ENCODE assay signal across 8 cellular contexts in genomic region chr4:16916719-16917337, GRCh38. TPM values are rescaled to one million over a fixed set of nuclear protein-coding genes. Genes with fewer than 3 reads are reported as not detected.
DNase-seq lines count a peak whose midpoint lies in the region; ATAC-seq, FAIRE-seq and TF ChIP-seq lines count a peak whose summit lies in the region.

No MANE protein-coding gene starts in this region.

- H3K27me3 ChIP-seq in endodermal cell (ENCODE audit: control insufficient read depth, insufficient read depth, low read length, poor library complexity, severe bottlenecking) (no peaks in the 10 kb centered on the region), pancreas (no peaks in the 10 kb centered on the region)

- peak; percentile 99 for ATAC-seq in GM18870 (IDR thresholded peaks at IDR 0.05; ENCODE audit: unreplicated experiment)
- peak; percentile 98 for ATAC-seq in HG03066 (IDR thresholded peaks at IDR 0.05; ENCODE audit: low read depth, unreplicated experiment)
- peak in 3 of 4 donors; percentile 70 to 84 (median 82) for ATAC-seq in pancreas

- H3K27ac ChIP-seq in endodermal cell (ENCODE audit: low read depth, low read length) (no peak overlapping the region), pancreas (no peak overlapping the region)

- peak overlapping the region; percentile 36 for H3K27ac Mint-ChIP-seq in endodermal cell

- intact Hi-C loops in pancreas (cut with DNase I): no loop called here

- H3K9me3 Mint-ChIP-seq in endodermal cell: peaks cover 2% of the 10 kb centered on the region

- WGBS in endodermal cell (ENCODE audit: insufficient coverage in 1 of 2, insufficient read length in 1 of 2), 2 experiments: 75 to 77% methylated on average over 9 to 13 of the region's 13 CpGs
- WGBS in pancreas, 2 donors: 52 to 57% methylated on average over 13 of the region's 13 CpGs

- no peaks in the 10 kb centered on the region for H3K27me3 Mint-ChIP-seq in endodermal cell (ENCODE audit: insufficient read depth)

- no peak for FAIRE-seq in pancreas (lab: Jason Lieb, UNC)

- DNase-seq in AG09319 (ENCODE audit: extremely low read depth, low read depth) (no peak), NCI-H526 (lab: John Stamatoyannopoulos, UW) (peak; percentile 50 to 79), endodermal cell (peak; percentile 95), pancreas (peak in 4 of 6 donors; percentile 11 to 62 (median 40)), NCI-H774 (lab: John Stamatoyannopoulos, UW) (no peak)
- DNase-seq in activated CD4-positive, alpha-beta T cell treated with anti-CD3 and anti-CD28 coated beads, Interleukin-2, amount 50 U/mL, for 24 hours (ENCODE audit: low read depth in 1 of 2, low spot score in 1 of 2): peak; percentile 44 to 68

- H3K4me1 ChIP-seq in endodermal cell (ENCODE audit: control insufficient read depth, insufficient read depth, low read length) (peaks cover 4% of the 10 kb centered on the region), pancreas (no peaks in the 10 kb centered on the region)

- H3K9me3 ChIP-seq in endodermal cell (ENCODE audit: control insufficient read depth, low read length) (peaks cover 6% of the 10 kb centered on the region), pancreas (no peaks in the 10 kb centered on the region)

- peaks cover 25% of the 10 kb centered on the region for H3K4me1 Mint-ChIP-seq in endodermal cell

- peak; percentile 33 for TF ChIP-seq CTCF in AG09319 (IDR thresholded peaks at IDR 0.05; ENCODE audit: low read depth, low read length)
- peak; percentile 99 for TF ChIP-seq CTCF in endodermal cell (conservative IDR thresholded peaks at IDR 0.05)
- TF ChIP-seq CTCF in pancreas (IDR thresholded peaks at IDR 0.05): peak; percentile 12 to 63 (median 34)

- H3K4me3 ChIP-seq in endodermal cell (ENCODE audit: low read length) (no peak overlapping the region), pancreas (no peak overlapping the region)

- no peak overlapping the region for H3K9ac ChIP-seq in endodermal cell (ENCODE audit: extremely low read depth, low read length, poor library complexity, severe bottlenecking)

- H3K4me3 Mint-ChIP-seq in endodermal cell: peak overlapping the region; percentile 8

- no peaks in the 10 kb centered on the region for H3K36me3 Mint-ChIP-seq in endodermal cell (ENCODE audit: low read depth)

- H3K36me3 ChIP-seq in endodermal cell (ENCODE audit: control insufficient read depth, insufficient read depth, low read length): no peaks in the 10 kb centered on the region
- H3K36me3 ChIP-seq in pancreas: no peaks in the 10 kb centered on the region

RNA-seq across cellular contexts. Expression of gene LDB2, which starts 18.4 kb away (rescaled TPM):
- total RNA-seq in endodermal cell: 10 to 100 TPM; 11.4 to 14.5 TPM
- polyA plus RNA-seq in endodermal cell (2013, experiment 1 of 2): 25.9 TPM
- 26.5 TPM for polyA plus RNA-seq in endodermal cell (2013, experiment 2 of 2)
- 1 to 10 TPM; 4.0 to 7.0 (median 5.9) TPM for total RNA-seq in pancreas
- 10 to 100 TPM in 1 of 2 donors, 1 to 10 TPM in 1; 4.9 to 11.6 TPM for polyA plus RNA-seq in pancreas

Comparison
In these comparisons a context has a peak if more than half of its experiments do, and no peak if none do; other contexts are left out.
1. DNase-seq: peak in NCI-H526 (2 of 2), activated CD4-positive, alpha-beta T cell treated with anti-CD3 and anti-CD28 coated beads, Interleukin-2, amount 50 U/mL, for 24 hours (2 of 2), endodermal cell (single experiment) and pancreas (4 of 6); none in AG09319 (single experiment) and NCI-H774 (single experiment).
2. CTCF ChIP-seq: peak in every context shown above with its lines; median percentile 99 in endodermal cell; 34 in pancreas; 33 in AG09319.
3. Peak in every context shown above with its lines, with median percentiles within 50 percentile points of each other: ATAC-seq.